Comparison of ENCODE assay signal across 1 cellular context in genomic region chr16:16052916-16053315, GRCh38.
A peak's percentile ranks its signal among the peaks of the same experiment; 100 is the strongest.
TF ChIP-seq lines count a peak whose summit lies in the region.

No MANE protein-coding gene starts in this region.

TF ChIP-seq in IMR-90, 13 proteins besides CTCF, POLR2A, EP300 and RAD21:
- TF ChIP-seq FOS (IDR thresholded peaks at IDR 0.05; ENCODE audit: low read depth, low read length) = peak; percentile 38
- TF ChIP-seq RCOR1 (IDR thresholded peaks at IDR 0.05; ENCODE audit: insufficient replicate concordance, low read length) = no peak
